ENCODE assay signal across 17 cellular contexts in the genomic region with DNA sequence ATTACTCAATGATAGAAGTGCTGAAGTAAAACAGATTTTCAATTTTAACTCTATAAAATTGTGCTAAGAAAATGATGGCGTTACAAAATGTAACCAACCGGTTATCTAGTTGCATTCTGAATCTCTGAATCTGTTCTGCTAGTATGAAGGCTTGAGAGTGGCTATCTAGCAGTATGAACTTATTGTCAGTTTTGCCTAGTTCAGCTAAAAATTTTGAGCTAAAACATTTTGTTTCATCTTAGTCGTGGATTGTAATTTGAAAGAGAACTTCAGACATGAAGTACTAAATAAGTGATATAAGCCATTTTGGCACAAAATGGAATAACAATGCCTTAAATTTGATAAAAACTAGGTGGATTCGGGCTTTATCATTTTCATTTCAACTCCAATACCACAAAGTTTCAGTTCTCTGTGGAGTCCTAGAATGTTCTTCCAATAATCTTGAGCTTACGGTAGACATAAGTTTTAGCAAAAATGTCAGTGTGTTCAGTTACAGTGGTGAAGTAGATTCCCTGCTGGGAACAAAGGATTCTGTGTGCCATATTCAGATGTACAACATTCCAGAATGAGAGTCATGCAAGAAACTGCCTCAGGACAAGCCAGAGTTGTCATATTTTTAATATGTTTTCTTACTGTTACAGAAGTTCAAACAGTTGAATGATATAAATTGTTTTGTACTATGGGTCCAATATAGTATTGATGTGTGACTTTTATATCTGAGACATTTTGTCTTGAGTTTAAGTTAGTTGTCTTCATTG. TPM values are rescaled to one million over a fixed set of nuclear protein-coding genes. Genes with fewer than 3 reads are reported as not detected.
DNase-seq lines count a peak whose midpoint lies in the region; TF ChIP-seq lines count a peak whose summit lies in the region.
"Had no signal": no experiment of that assay in that cellular context is flagged by ENCODE, and none has a peak within 500 bp of the region (broad histone marks: within the 10 kb centered on the region; RNA-seq: fewer than 3 reads in every experiment).

No MANE protein-coding gene starts in this region.

- H3K4me2 ChIP-seq in neuronal stem cell (ENCODE audit: insufficient read depth, low read length, poor library complexity, severe bottlenecking) (no peak overlapping the region), hepatocyte (no peak overlapping the region)

- no peak overlapping the region for H3K4ac ChIP-seq in neuronal stem cell (ENCODE audit: low read length)

- H3K27ac Mint-ChIP-seq in chondrocyte (ENCODE audit: unreplicated experiment) = peak overlapping the region; percentile 60
- H3K27ac Mint-ChIP-seq in mesothelial cell of epicardium = peak overlapping the region; percentile 86
- H3K27ac Mint-ChIP-seq: activated CD4-positive, alpha-beta T cell treated with anti-CD3 and anti-CD28 coated beads, Interleukin-2, amount 10 ng/mL, durations not matched to agents 7 days and 5 days had no signal

- H4K20me1 ChIP-seq in hepatocyte (ENCODE audit: insufficient read depth, poor library complexity, severe bottlenecking) = no peaks in the 10 kb centered on the region

- H3K36me3 Mint-ChIP-seq in chondrocyte (ENCODE audit: low read depth) (peaks cover 37% of the 10 kb centered on the region), mesothelial cell of epicardium (peaks cover 48% of the 10 kb centered on the region)

- H3K4me1 ChIP-seq in neuronal stem cell (ENCODE audit: control insufficient read depth in 2 of 2, insufficient read depth in 1 of 2, low read depth in 1 of 2, low read length in 2 of 2) (no peaks in the 10 kb centered on the region), hepatocyte (ENCODE audit: insufficient read depth) (no peaks in the 10 kb centered on the region)
- H3K4me1 ChIP-seq: adrenal gland, suprapubic skin had no signal

- no peak overlapping the region for H2BK12ac ChIP-seq in neuronal stem cell (ENCODE audit: low read length)

- no peak overlapping the region for H2BK15ac ChIP-seq in neuronal stem cell (ENCODE audit: low read length)

- WGBS in neuronal stem cell (ENCODE audit: extremely low coverage in 2 of 2, insufficient read length in 2 of 2, insufficient replicate concordance in 1 of 2), 2 donors = no CpG with 5 or more reads among the region's 5 CpGs
- WGBS in hepatocyte (ENCODE audit: low lambda C conversion rate, missing lambda C conversion rate) = 96% methylated on average over 5 of the region's 5 CpGs

- no peak overlapping the region for H3K23ac ChIP-seq in neuronal stem cell (ENCODE audit: low read depth, low read length, poor library complexity)

- no peak overlapping the region for H2BK5ac ChIP-seq in neuronal stem cell (ENCODE audit: low read length)

- H3K9ac ChIP-seq in neuronal stem cell (ENCODE audit: low read depth, low read length, poor library complexity) = no peak overlapping the region

- DNase-seq in AG20443 (ENCODE audit: low spot score) (peak; percentile 25), LHCN-M2 (ENCODE audit: low read depth) (peak; percentile 3), chondrocyte (ENCODE audit: low spot score) (no peak), mesothelial cell of epicardium (ENCODE audit: low spot score in 2 of 2, unreplicated experiment in 2 of 2) (no peak), neuronal stem cell (ENCODE audit: low spot score) (no peak), NCI-H2171 (lab: John Stamatoyannopoulos, UW) (no peak), hepatocyte (ENCODE audit: low spot score) (no peak)
- no peak for DNase-seq in activated CD4-positive, CD25-positive, alpha-beta regulatory T cell treated with anti-CD3 and anti-CD28 coated beads, Interleukin-2, amount 50 U/mL, for 72 hours
- DNase-seq: activated CD4-positive, alpha-beta T cell treated with anti-CD3 and anti-CD28 coated beads, Interleukin-2, amount 10 ng/mL, durations not matched to agents 7 days and 5 days; activated CD8-positive, alpha-beta memory T cell treated with anti-CD3 and anti-CD28 coated beads, Interleukin-2, amount 50 U/mL, for 4 hours; adrenal gland; AML-193; Kasumi-1; NCI-H1417; NCI-H2107; NCI-H526 had no signal

- H3K36me3 ChIP-seq in neuronal stem cell (replicated peaks in 1 of 2; ENCODE audit: control insufficient read depth in 2 of 2, insufficient read depth in 2 of 2, low read length in 2 of 2) (peaks cover 13 to 76% of the 10 kb centered on the region in 2 donors), hepatocyte (replicated peaks; ENCODE audit: insufficient read depth, low read depth) (no peaks in the 10 kb centered on the region)

- H3K4me3 ChIP-seq in neuronal stem cell (ENCODE audit: low read length in 2 of 2) (no peak overlapping the region), hepatocyte (no peak overlapping the region)
- H3K4me3 ChIP-seq: adrenal gland, suprapubic skin had no signal

- no peaks in the 10 kb centered on the region for H3K27me3 Mint-ChIP-seq in chondrocyte (ENCODE audit: low read depth)
- no peaks in the 10 kb centered on the region for H3K27me3 Mint-ChIP-seq in mesothelial cell of epicardium (ENCODE audit: low read depth)
- H3K27me3 Mint-ChIP-seq: activated CD4-positive, alpha-beta T cell treated with anti-CD3 and anti-CD28 coated beads, Interleukin-2, amount 10 ng/mL, durations not matched to agents 7 days and 5 days had no signal

- no peak overlapping the region for H2BK120ac ChIP-seq in neuronal stem cell (ENCODE audit: low read depth, low read length)

- H3K79me2 ChIP-seq in hepatocyte = peaks cover 2% of the 10 kb centered on the region

- no peak overlapping the region for H3K18ac ChIP-seq in neuronal stem cell (ENCODE audit: low read length)

- H3K4me1 Mint-ChIP-seq in chondrocyte (ENCODE audit: low read depth) (peaks cover 17% of the 10 kb centered on the region), mesothelial cell of epicardium (peaks cover 6% of the 10 kb centered on the region)
- H3K4me1 Mint-ChIP-seq: activated CD4-positive, alpha-beta T cell treated with anti-CD3 and anti-CD28 coated beads, Interleukin-2, amount 10 ng/mL, durations not matched to agents 7 days and 5 days had no signal

- H3K9me3 ChIP-seq in neuronal stem cell (replicated peaks in 1 of 2; ENCODE audit: control insufficient read depth in 2 of 2, insufficient read depth in 1 of 2, low read depth in 1 of 2, low read length in 2 of 2) (peaks cover 0 to 4% of the 10 kb centered on the region in 2 donors), hepatocyte (ENCODE audit: low read depth) (no peaks in the 10 kb centered on the region)
- H3K9me3 ChIP-seq: adrenal gland, suprapubic skin had no signal

- H3K4me3 Mint-ChIP-seq in chondrocyte (ENCODE audit: unreplicated experiment) (no peak overlapping the region), mesothelial cell of epicardium (no peak overlapping the region)
- H3K4me3 Mint-ChIP-seq: activated CD4-positive, alpha-beta T cell treated with anti-CD3 and anti-CD28 coated beads, Interleukin-2, amount 10 ng/mL, durations not matched to agents 7 days and 5 days had no signal

- H3K27ac ChIP-seq in neuronal stem cell (replicated peaks; ENCODE audit: low read length) (no peak overlapping the region), hepatocyte (no peak overlapping the region)
- H3K27ac ChIP-seq: adrenal gland, suprapubic skin had no signal

- no peak overlapping the region for H2AFZ ChIP-seq in neuronal stem cell (ENCODE audit: low read length)
- no peak overlapping the region for H2AFZ ChIP-seq in hepatocyte

- H3K9me3 Mint-ChIP-seq in chondrocyte (ENCODE audit: low read depth) = no peaks in the 10 kb centered on the region
- peaks cover 3% of the 10 kb centered on the region for H3K9me3 Mint-ChIP-seq in mesothelial cell of epicardium
- H3K9me3 Mint-ChIP-seq: activated CD4-positive, alpha-beta T cell treated with anti-CD3 and anti-CD28 coated beads, Interleukin-2, amount 10 ng/mL, durations not matched to agents 7 days and 5 days had no signal

- no peaks in the 10 kb centered on the region for H3K27me3 ChIP-seq in neuronal stem cell (ENCODE audit: control insufficient read depth in 3 of 3, insufficient read depth in 3 of 3, low read depth in 1 of 3, low read length in 3 of 3)
- H3K27me3 ChIP-seq in hepatocyte = no peaks in the 10 kb centered on the region
- H3K27me3 ChIP-seq: adrenal gland, suprapubic skin had no signal

- H2AK5ac ChIP-seq in neuronal stem cell (ENCODE audit: low read depth, low read length) = no peak overlapping the region

- no peaks in the 10 kb centered on the region for H3K79me1 ChIP-seq in neuronal stem cell (ENCODE audit: low read depth, low read length)

- no peak overlapping the region for H4K91ac ChIP-seq in neuronal stem cell (ENCODE audit: low read depth, low read length, poor library complexity)

- TF ChIP-seq CTCF in chondrocyte (IDR thresholded peaks at IDR 0.05) (no peak), mesothelial cell of epicardium (IDR thresholded peaks at IDR 0.05; ENCODE audit: unreplicated experiment) (no peak), hepatocyte (IDR thresholded peaks at IDR 0.05; ENCODE audit: poor library complexity) (no peak)

- H3K9me2 ChIP-seq in hepatocyte (replicated peaks; ENCODE audit: insufficient read depth) = no peaks in the 10 kb centered on the region

- no peak overlapping the region for H4K8ac ChIP-seq in neuronal stem cell (ENCODE audit: low read depth, low read length)

- H3K14ac ChIP-seq in neuronal stem cell (ENCODE audit: low read length) = no peak overlapping the region

RNA-seq across cellular contexts. Expression of gene ATP6V1D, which starts 28.1 kb away (rescaled TPM):
- 135 and 139 TPM in 2 replicates for total RNA-seq in LHCN-M2 (2014; rRNA removed)
- 85.9 TPM for polyA plus RNA-seq in LHCN-M2 (2012)
- 72.6 to 77.8 TPM (median 74.9 TPM) in 3 replicates for total RNA-seq in chondrocyte
- 41.7 to 45.2 TPM (median 41.9 TPM) in 3 replicates for total RNA-seq in mesothelial cell of epicardium
- 42.4 TPM for polyA plus RNA-seq in neuronal stem cell (2013, experiment 1 of 2)
- polyA plus RNA-seq in neuronal stem cell (2013, experiment 2 of 2) = 42.0 TPM
- 86.7 and 95.5 TPM in 2 replicates for total RNA-seq in hepatocyte
- polyA plus RNA-seq in hepatocyte = 132 and 145 TPM in 2 replicates

RNA-seq across cellular contexts. Expression of gene EIF2S1, which starts 28.6 kb away (rescaled TPM):
- total RNA-seq in LHCN-M2 (2014; rRNA removed) = 285 and 310 TPM in 2 replicates
- polyA plus RNA-seq in LHCN-M2 (2012) = 144 TPM
- 88.3 to 91.5 TPM (median 90.5 TPM) in 3 replicates for total RNA-seq in chondrocyte
- 52.6 to 55.4 TPM (median 54.7 TPM) in 3 replicates for total RNA-seq in mesothelial cell of epicardium
- 36.7 TPM for polyA plus RNA-seq in neuronal stem cell (2013, experiment 1 of 2)
- 33.0 TPM for polyA plus RNA-seq in neuronal stem cell (2013, experiment 2 of 2)
- 106 and 108 TPM in 2 replicates for total RNA-seq in hepatocyte
- polyA plus RNA-seq in hepatocyte = 109 and 123 TPM in 2 replicates

Comparison
In these comparisons a context has a peak if more than half of its experiments do, and no peak if none do; other contexts are left out.
1. DNase-seq: peak in AG20443 (single experiment) and LHCN-M2 (single experiment); none in chondrocyte (single experiment), mesothelial cell of epicardium (0 of 2), neuronal stem cell (single experiment), NCI-H2171 (single experiment), activated CD4-positive, CD25-positive, alpha-beta regulatory T cell treated with anti-CD3 and anti-CD28 coated beads, Interleukin-2, amount 50 U/mL, for 72 hours (single experiment) and hepatocyte (single experiment).